In genomic region chrX:31331045-31331444, GRCh38 we compare ENCODE assay signal across 24 cellular contexts.
DNase-seq lines count a peak whose midpoint lies in the region; ATAC-seq, FAIRE-seq and TF ChIP-seq lines count a peak whose summit lies in the region.
"Had no signal": no experiment of that assay in that cellular context is flagged by ENCODE, and none has a peak within 500 bp of the region (broad histone marks: within the 10 kb centered on the region; RNA-seq: fewer than 3 reads in every experiment).

No MANE protein-coding gene starts in this region.

- H3K4me3 ChIP-seq in astrocyte (ENCODE audit: insufficient read depth, low read depth, low read length) (no peak overlapping the region), right cardiac atrium (ENCODE audit: low read length) (no peak overlapping the region), body of pancreas (no peak overlapping the region), ascending aorta (no peak overlapping the region)
- H3K4me3 ChIP-seq: GM23248, Peyer's patch had no signal

- TF ChIP-seq CTCF in astrocyte (IDR thresholded peaks at IDR 0.05; ENCODE audit: insufficient read depth, low read depth, low read length) (no peak), body of pancreas (IDR thresholded peaks at IDR 0.05) (no peak), ascending aorta (IDR thresholded peaks at IDR 0.05) (no peak)

- H3K4me3 Mint-ChIP-seq in astrocyte (ENCODE audit: unreplicated experiment) = no peak overlapping the region
- no peak overlapping the region for H3K4me3 Mint-ChIP-seq in activated naive CD8-positive, alpha-beta T cell treated with anti-CD3 and anti-CD28 coated beads, Interleukin-2, amount 50 U/mL, for 24 hours
- H3K4me3 Mint-ChIP-seq: H9, HFFc6 had no signal

- WGBS in right cardiac atrium = 31% methylated on average over 2 of the region's 2 CpGs
- 36 to 37% methylated on average over 2 of the region's 2 CpGs for WGBS in body of pancreas, 2 donors

- no peak overlapping the region for H3K9ac ChIP-seq in astrocyte (ENCODE audit: low read length)
- H3K9ac ChIP-seq: GM23248 had no signal

- H3K4me2 ChIP-seq in astrocyte (ENCODE audit: low read length) = no peak overlapping the region

- H3K27ac Mint-ChIP-seq in astrocyte (ENCODE audit: unreplicated experiment) = no peak overlapping the region
- no peak overlapping the region for H3K27ac Mint-ChIP-seq in activated naive CD8-positive, alpha-beta T cell treated with anti-CD3 and anti-CD28 coated beads, Interleukin-2, amount 50 U/mL, for 24 hours
- H3K27ac Mint-ChIP-seq: H9, HFFc6 had no signal

- intact Hi-C loops in Right ventricle myocardium superior (cut with DNase I) (no loop called here), cardiac septum (cut with DNase I) (no loop called here), right cardiac atrium (cut with DNase I) (no loop called here), body of pancreas (cut with DNase I) (no loop called here), ascending aorta (cut with DNase I) (loop anchor here (10.0 kb wide), 1 partner anchor 106 kb away; no protein-coding TSS in a partner anchor)

- H4K20me1 ChIP-seq in astrocyte (ENCODE audit: insufficient read depth, low read length) = no peaks in the 10 kb centered on the region

- no peaks in the 10 kb centered on the region for H3K36me3 Mint-ChIP-seq in astrocyte (ENCODE audit: low read depth, unreplicated experiment)
- H3K36me3 Mint-ChIP-seq in activated naive CD8-positive, alpha-beta T cell treated with anti-CD3 and anti-CD28 coated beads, Interleukin-2, amount 50 U/mL, for 24 hours (ENCODE audit: low read depth) = no peaks in the 10 kb centered on the region

- no peaks in the 10 kb centered on the region for H3K27me3 Mint-ChIP-seq in astrocyte (ENCODE audit: low read depth, unreplicated experiment)
- H3K27me3 Mint-ChIP-seq in activated naive CD8-positive, alpha-beta T cell treated with anti-CD3 and anti-CD28 coated beads, Interleukin-2, amount 50 U/mL, for 24 hours = no peaks in the 10 kb centered on the region

- peaks cover 13% of the 10 kb centered on the region for H3K4me1 Mint-ChIP-seq in astrocyte (ENCODE audit: low read depth, unreplicated experiment)
- no peaks in the 10 kb centered on the region for H3K4me1 Mint-ChIP-seq in activated naive CD8-positive, alpha-beta T cell treated with anti-CD3 and anti-CD28 coated beads, Interleukin-2, amount 50 U/mL, for 24 hours
- H3K4me1 Mint-ChIP-seq: H9 had no signal

- DNase-seq in Right ventricle myocardium superior (no peak), cardiac septum (ENCODE audit: low spot score) (no peak), astrocyte (ENCODE audit: low read depth) (peak; percentile 47), right cardiac atrium (no peak), body of pancreas (no peak), ascending aorta (ENCODE audit: low spot score in 2 of 2) (no peak)
- no peak for DNase-seq in activated naive CD8-positive, alpha-beta T cell treated with anti-CD3 and anti-CD28 coated beads, Interleukin-2, amount 50 U/mL, for 24 hours
- DNase-seq: BE2C; DMS79; GM23248; H9; HFFc6; KG1; NCI-H1092; NCI-H1436; NCI-H187 treated with DMSO at 0.1 percent for 48 hours; NCI-H510A; NK-92 treated with Interleukin-12 subunit alpha and Interleukin-12 subunit beta, amount 100 ng/mL, for 24 hours; Peyer's patch; SHP77 had no signal

- peak; percentile 79 for ATAC-seq in Right ventricle myocardium superior (ENCODE audit: poor library complexity)
- ATAC-seq in right cardiac atrium = peak; percentile 21 to 51
- ATAC-seq in GM18907 (IDR thresholded peaks at IDR 0.05; ENCODE audit: unreplicated experiment) = no peak
- no peak for ATAC-seq in activated naive CD8-positive, alpha-beta T cell treated with anti-CD3 and anti-CD28 coated beads, Interleukin-2, amount 50 U/mL, for 24 hours
- ATAC-seq in body of pancreas = no peak

- FAIRE-seq in astrocyte (lab: Jason Lieb, UNC) = peak; percentile 98
- FAIRE-seq: A204.1, GM12892 had no signal

- no peaks in the 10 kb centered on the region for H3K27me3 ChIP-seq in astrocyte (ENCODE audit: insufficient read depth, low read length)
- no peaks in the 10 kb centered on the region for H3K27me3 ChIP-seq in right cardiac atrium (ENCODE audit: control insufficient read depth, insufficient read depth)
- H3K27me3 ChIP-seq in body of pancreas = no peaks in the 10 kb centered on the region
- no peaks in the 10 kb centered on the region for H3K27me3 ChIP-seq in ascending aorta
- H3K27me3 ChIP-seq: BE2C, Peyer's patch had no signal

- no peaks in the 10 kb centered on the region for H3K79me2 ChIP-seq in astrocyte (ENCODE audit: insufficient read depth, low read length)

- no peaks in the 10 kb centered on the region for H3K36me3 ChIP-seq in astrocyte (ENCODE audit: insufficient read depth, low read length)
- H3K36me3 ChIP-seq in body of pancreas (replicated peaks in 1 of 2; ENCODE audit: insufficient read depth in 1 of 2, low read depth in 2 of 2) = no peaks in the 10 kb centered on the region
- no peaks in the 10 kb centered on the region for H3K36me3 ChIP-seq in ascending aorta
- H3K36me3 ChIP-seq: BE2C, Peyer's patch had no signal

- H3K9me3 ChIP-seq in astrocyte (ENCODE audit: insufficient read depth, low read depth, low read length) (no peaks in the 10 kb centered on the region), right cardiac atrium (ENCODE audit: control insufficient read depth, low read length) (no peaks in the 10 kb centered on the region), body of pancreas (no peaks in the 10 kb centered on the region), ascending aorta (no peaks in the 10 kb centered on the region)
- H3K9me3 ChIP-seq: BE2C, Peyer's patch had no signal

- no peak for TF ChIP-seq POLR2A in body of pancreas (IDR thresholded peaks at IDR 0.05)

- H3K27ac ChIP-seq in astrocyte (ENCODE audit: low read depth, low read length) (no peak overlapping the region), right cardiac atrium (ENCODE audit: low read length) (no peak overlapping the region), body of pancreas (no peak overlapping the region), ascending aorta (no peak overlapping the region)
- H3K27ac ChIP-seq: GM23248, HL-60, Peyer's patch had no signal

- no peak overlapping the region for H2AFZ ChIP-seq in astrocyte (ENCODE audit: low read depth, low read length)
- H2AFZ ChIP-seq: GM23248 had no signal

- H3K9me3 Mint-ChIP-seq in astrocyte (ENCODE audit: unreplicated experiment) = no peaks in the 10 kb centered on the region
- H3K9me3 Mint-ChIP-seq in activated naive CD8-positive, alpha-beta T cell treated with anti-CD3 and anti-CD28 coated beads, Interleukin-2, amount 50 U/mL, for 24 hours = no peaks in the 10 kb centered on the region
- H3K9me3 Mint-ChIP-seq: HFFc6 had no signal

- H3K4me1 ChIP-seq in astrocyte (ENCODE audit: insufficient read depth, low read length) (peaks cover 3% of the 10 kb centered on the region), right cardiac atrium (ENCODE audit: control insufficient read depth, insufficient read depth, low read length) (no peaks in the 10 kb centered on the region), body of pancreas (no peaks in the 10 kb centered on the region), ascending aorta (no peaks in the 10 kb centered on the region)
- H3K4me1 ChIP-seq: Peyer's patch had no signal

Comparison
In these comparisons a context has a peak if more than half of its experiments do, and no peak if none do; other contexts are left out.
1. ATAC-seq: peak in Right ventricle myocardium superior (single experiment) and right cardiac atrium (2 of 2); none in GM18907 (single experiment), activated naive CD8-positive, alpha-beta T cell treated with anti-CD3 and anti-CD28 coated beads, Interleukin-2, amount 50 U/mL, for 24 hours (single experiment) and body of pancreas (single experiment).